1 cellular context compared by ENCODE assay signal in the genomic region with DNA sequence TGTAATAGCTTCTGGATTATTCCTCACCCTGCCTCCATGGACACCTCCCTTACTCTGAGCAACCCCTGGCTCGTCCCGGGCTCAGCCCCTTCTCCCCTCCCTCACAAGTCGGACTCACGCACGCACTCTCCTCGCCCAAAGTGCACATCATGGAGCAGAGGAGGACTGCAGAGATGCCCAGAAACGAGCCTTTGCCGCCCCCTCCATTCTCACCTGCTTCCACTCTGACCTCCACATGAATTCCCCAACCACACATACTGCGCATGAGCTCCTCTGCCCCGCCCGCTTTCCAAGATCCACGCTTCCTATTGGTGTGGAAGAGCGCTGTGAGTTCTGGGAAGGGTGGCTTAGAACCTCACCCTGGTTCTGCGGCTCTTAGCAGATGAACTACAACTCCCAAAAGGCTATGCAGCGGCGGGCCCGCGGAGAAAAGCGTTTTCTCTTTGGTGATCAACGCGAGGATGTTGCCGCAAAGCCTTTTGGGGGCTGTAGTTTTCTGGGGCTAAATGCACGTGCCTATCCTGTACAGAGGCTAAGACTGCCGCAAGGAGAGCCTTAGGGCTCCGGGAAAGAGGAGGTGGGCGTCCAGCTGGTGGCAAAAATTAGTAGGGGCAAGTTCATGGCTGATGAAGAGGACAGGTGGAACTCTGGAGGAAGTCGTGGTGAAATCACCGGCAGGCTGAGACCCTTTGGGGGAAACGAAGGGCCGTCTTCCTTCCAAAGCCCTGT.
TF ChIP-seq lines count a peak whose summit lies in the region.

Gene PHB1, minus strand, starts transcription at position 261 of the 729 bp plus-strand sequence. CDS start 1,618 bp downstream, outside the sequence.

TF ChIP-seq in HEK293, 187 proteins besides CTCF, POLR2A, EP300 and RAD21 (continued from another document and continues in another):
- TF ChIP-seq, protein P1, sequence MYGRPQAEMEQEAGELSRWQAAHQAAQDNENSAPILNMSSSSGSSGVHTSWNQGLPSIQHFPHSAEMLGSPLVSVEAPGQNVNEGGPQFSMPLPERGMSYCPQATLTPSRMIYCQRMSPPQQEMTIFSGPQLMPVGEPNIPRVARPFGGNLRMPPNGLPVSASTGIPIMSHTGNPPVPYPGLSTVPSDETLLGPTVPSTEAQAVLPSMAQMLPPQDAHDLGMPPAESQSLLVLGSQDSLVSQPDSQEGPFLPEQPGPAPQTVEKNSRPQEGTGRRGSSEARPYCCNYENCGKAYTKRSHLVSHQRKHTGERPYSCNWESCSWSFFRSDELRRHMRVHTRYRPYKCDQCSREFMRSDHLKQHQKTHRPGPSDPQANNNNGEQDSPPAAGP (tag by site-specific recombination; IDR thresholded peaks at IDR 0.05): peak; percentile 75
- TF ChIP-seq ZNF610 (tag by site-specific recombination; IDR thresholded peaks at IDR 0.05; ENCODE audit: borderline replicate concordance): no peak
- TF ChIP-seq ZNF654 (tag by site-specific recombination; IDR thresholded peaks at IDR 0.05; ENCODE audit: low read depth): no peak
- no peak for TF ChIP-seq KLF10 (tag by site-specific recombination; IDR thresholded peaks at IDR 0.05)
- no peak for TF ChIP-seq SALL2 (tag by site-specific recombination; IDR thresholded peaks at IDR 0.05; ENCODE audit: borderline replicate concordance)
- peak; percentile 50 for TF ChIP-seq ZXDB (tag by site-specific recombination; IDR thresholded peaks at IDR 0.05)
- TF ChIP-seq ZNF692 (tag by site-specific recombination; IDR thresholded peaks at IDR 0.05): 0 out of 2 replicates have a peak, but pooled peaks have one; percentile 33
- TF ChIP-seq ZBTB7A (tag by site-specific recombination; IDR thresholded peaks at IDR 0.05; ENCODE audit: low read depth): no peak
- 0 out of 2 replicates have a peak, but pooled peaks have one; percentile 15 for TF ChIP-seq ZNF366 (tag by site-specific recombination; conservative IDR thresholded peaks at IDR 0.05)
- no peak for TF ChIP-seq ZNF112 (tag by site-specific recombination; IDR thresholded peaks at IDR 0.05)
- TF ChIP-seq, protein P2, sequence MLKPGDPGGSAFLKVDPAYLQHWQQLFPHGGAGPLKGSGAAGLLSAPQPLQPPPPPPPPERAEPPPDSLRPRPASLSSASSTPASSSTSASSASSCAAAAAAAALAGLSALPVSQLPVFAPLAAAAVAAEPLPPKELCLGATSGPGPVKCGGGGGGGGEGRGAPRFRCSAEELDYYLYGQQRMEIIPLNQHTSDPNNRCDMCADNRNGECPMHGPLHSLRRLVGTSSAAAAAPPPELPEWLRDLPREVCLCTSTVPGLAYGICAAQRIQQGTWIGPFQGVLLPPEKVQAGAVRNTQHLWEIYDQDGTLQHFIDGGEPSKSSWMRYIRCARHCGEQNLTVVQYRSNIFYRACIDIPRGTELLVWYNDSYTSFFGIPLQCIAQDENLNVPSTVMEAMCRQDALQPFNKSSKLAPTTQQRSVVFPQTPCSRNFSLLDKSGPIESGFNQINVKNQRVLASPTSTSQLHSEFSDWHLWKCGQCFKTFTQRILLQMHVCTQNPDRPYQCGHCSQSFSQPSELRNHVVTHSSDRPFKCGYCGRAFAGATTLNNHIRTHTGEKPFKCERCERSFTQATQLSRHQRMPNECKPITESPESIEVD (tag by site-specific recombination; IDR thresholded peaks at IDR 0.05): no peak
- TF ChIP-seq ZFP41 (tag by site-specific recombination; IDR thresholded peaks at IDR 0.05; ENCODE audit: borderline replicate concordance): no peak
- TF ChIP-seq, protein P3, sequence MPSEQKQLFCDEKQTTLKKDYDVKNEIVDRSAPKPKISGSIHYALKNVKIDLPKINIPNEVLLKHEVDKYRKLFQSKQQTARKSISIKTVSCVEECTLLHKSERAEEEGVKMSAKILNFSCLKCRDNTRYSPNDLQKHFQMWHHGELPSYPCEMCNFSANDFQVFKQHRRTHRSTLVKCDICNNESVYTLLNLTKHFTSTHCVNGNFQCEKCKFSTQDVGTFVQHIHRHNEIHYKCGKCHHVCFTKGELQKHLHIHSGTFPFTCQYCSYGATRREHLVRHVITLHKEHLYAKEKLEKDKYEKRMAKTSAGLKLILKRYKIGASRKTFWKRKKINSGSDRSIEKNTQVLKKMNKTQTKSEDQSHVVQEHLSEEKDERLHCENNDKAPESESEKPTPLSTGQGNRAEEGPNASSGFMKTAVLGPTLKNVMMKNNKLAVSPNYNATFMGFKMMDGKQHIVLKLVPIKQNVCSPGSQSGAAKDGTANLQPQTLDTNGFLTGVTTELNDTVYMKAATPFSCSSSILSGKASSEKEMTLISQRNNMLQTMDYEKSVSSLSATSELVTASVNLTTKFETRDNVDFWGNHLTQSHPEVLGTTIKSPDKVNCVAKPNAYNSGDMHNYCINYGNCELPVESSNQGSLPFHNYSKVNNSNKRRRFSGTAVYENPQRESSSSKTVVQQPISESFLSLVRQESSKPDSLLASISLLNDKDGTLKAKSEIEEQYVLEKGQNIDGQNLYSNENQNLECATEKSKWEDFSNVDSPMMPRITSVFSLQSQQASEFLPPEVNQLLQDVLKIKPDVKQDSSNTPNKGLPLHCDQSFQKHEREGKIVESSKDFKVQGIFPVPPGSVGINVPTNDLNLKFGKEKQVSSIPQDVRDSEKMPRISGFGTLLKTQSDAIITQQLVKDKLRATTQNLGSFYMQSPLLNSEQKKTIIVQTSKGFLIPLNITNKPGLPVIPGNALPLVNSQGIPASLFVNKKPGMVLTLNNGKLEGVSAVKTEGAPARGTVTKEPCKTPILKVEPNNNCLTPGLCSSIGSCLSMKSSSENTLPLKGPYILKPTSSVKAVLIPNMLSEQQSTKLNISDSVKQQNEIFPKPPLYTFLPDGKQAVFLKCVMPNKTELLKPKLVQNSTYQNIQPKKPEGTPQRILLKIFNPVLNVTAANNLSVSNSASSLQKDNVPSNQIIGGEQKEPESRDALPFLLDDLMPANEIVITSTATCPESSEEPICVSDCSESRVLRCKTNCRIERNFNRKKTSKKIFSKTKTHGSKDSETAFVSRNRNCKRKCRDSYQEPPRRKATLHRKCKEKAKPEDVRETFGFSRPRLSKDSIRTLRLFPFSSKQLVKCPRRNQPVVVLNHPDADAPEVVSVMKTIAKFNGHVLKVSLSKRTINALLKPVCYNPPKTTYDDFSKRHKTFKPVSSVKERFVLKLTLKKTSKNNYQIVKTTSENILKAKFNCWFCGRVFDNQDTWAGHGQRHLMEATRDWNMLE (tag by site-specific recombination; conservative IDR thresholded peaks at IDR 0.05; ENCODE audit: low read depth): no peak; the same call in 1 of the 2 replicates
- no peak for TF ChIP-seq YY1 (tag by site-specific recombination; IDR thresholded peaks at IDR 0.05)
- TF ChIP-seq, protein P4, sequence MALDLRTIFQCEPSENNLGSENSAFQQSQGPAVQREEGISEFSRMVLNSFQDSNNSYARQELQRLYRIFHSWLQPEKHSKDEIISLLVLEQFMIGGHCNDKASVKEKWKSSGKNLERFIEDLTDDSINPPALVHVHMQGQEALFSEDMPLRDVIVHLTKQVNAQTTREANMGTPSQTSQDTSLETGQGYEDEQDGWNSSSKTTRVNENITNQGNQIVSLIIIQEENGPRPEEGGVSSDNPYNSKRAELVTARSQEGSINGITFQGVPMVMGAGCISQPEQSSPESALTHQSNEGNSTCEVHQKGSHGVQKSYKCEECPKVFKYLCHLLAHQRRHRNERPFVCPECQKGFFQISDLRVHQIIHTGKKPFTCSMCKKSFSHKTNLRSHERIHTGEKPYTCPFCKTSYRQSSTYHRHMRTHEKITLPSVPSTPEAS (tag by site-specific recombination; IDR thresholded peaks at IDR 0.05): no peak
- TF ChIP-seq ZNF16 (tag by site-specific recombination; IDR thresholded peaks at IDR 0.05; ENCODE audit: low read depth): no peak
- peak; percentile 64 for TF ChIP-seq ZBTB26 (tag by site-specific recombination; optimal IDR thresholded peaks at IDR 0.05)
- TF ChIP-seq ZBTB1 (tag by site-specific recombination; IDR thresholded peaks at IDR 0.05): no peak
- TF ChIP-seq, protein P5, sequence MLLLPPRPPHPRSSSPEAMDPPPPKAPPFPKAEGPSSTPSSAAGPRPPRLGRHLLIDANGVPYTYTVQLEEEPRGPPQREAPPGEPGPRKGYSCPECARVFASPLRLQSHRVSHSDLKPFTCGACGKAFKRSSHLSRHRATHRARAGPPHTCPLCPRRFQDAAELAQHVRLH (tag by site-specific recombination; IDR thresholded peaks at IDR 0.05): peak; percentile 89; the same call in 1 of the 2 replicates
- no peak for TF ChIP-seq ZFP69B (tag by site-specific recombination; IDR thresholded peaks at IDR 0.05)
- TF ChIP-seq SP3 (tag by site-specific recombination; IDR thresholded peaks at IDR 0.05): peak; percentile 97
- TF ChIP-seq ZFHX2 (tag by site-specific recombination; conservative IDR thresholded peaks at IDR 0.05): peak; percentile 29
- peak; percentile 71 for TF ChIP-seq KLF8 (tag by site-specific recombination; IDR thresholded peaks at IDR 0.05)
- TF ChIP-seq GFI1B (tag by site-specific recombination; IDR thresholded peaks at IDR 0.05): no peak
- TF ChIP-seq ZNF416 (tag by site-specific recombination; IDR thresholded peaks at IDR 0.05): no peak
- no peak for TF ChIP-seq ZNF747 (tag by site-specific recombination; IDR thresholded peaks at IDR 0.05)
- TF ChIP-seq KLF1 (tag by site-specific recombination; IDR thresholded peaks at IDR 0.05): 0 out of 2 replicates have a peak, but pooled peaks have one; percentile 29
- no peak for TF ChIP-seq PRDM1 (tag by site-specific recombination; IDR thresholded peaks at IDR 0.05)
- TF ChIP-seq ZBTB48 (tag by site-specific recombination; IDR thresholded peaks at IDR 0.05): peak; percentile 16; the same call in 1 of the 2 replicates
- no peak for TF ChIP-seq BCL11A (tag by site-specific recombination; IDR thresholded peaks at IDR 0.05; ENCODE audit: low read depth)
- TF ChIP-seq SP7 (tag by site-specific recombination; IDR thresholded peaks at IDR 0.05): no peak; the same call in 1 of the 2 replicates
- 0 out of 2 replicates have a peak, but pooled peaks have one; percentile 24 for TF ChIP-seq GLIS1 (tag by site-specific recombination; IDR thresholded peaks at IDR 0.05)
- TF ChIP-seq ZNF660 (tag by site-specific recombination; IDR thresholded peaks at IDR 0.05): 0 out of 2 replicates have a peak, but pooled peaks have one; percentile 79
- TF ChIP-seq KLF7 (tag by site-specific recombination; IDR thresholded peaks at IDR 0.05; ENCODE audit: borderline replicate concordance): 0 out of 2 replicates have a peak, but pooled peaks have one; percentile 17
- TF ChIP-seq ZNF24 (tag by site-specific recombination; IDR thresholded peaks at IDR 0.05): 0 out of 2 replicates have a peak, but pooled peaks have one; percentile 48
- TF ChIP-seq PATZ1 (tag by site-specific recombination; IDR thresholded peaks at IDR 0.05): 0 out of 2 replicates have a peak, but pooled peaks have one; percentile 46
- TF ChIP-seq ZNF585B (tag by site-specific recombination; IDR thresholded peaks at IDR 0.05): no peak
- 0 out of 2 replicates have a peak, but pooled peaks have one; percentile 17 for TF ChIP-seq YY2 (tag by site-specific recombination; IDR thresholded peaks at IDR 0.05)
- TF ChIP-seq ZBTB10 (tag by site-specific recombination; IDR thresholded peaks at IDR 0.05): no peak
- no peak for TF ChIP-seq ZNF549 (tag by site-specific recombination; IDR thresholded peaks at IDR 0.05)
- TF ChIP-seq WT1 (tag by site-specific recombination; IDR thresholded peaks at IDR 0.05): peak; percentile 23; the same call in 1 of the 2 replicates
- no peak for TF ChIP-seq ZFP37 (tag by site-specific recombination; IDR thresholded peaks at IDR 0.05)
- peak; percentile 96; the same call in 1 of the 2 replicates for TF ChIP-seq ZNF10 (tag by site-specific recombination; IDR thresholded peaks at IDR 0.05)
